In genomic region chr1:51661081-51661518, GRCh38 we compare ENCODE assay signal across 1 cellular context.
TF ChIP-seq lines count a peak whose summit lies in the region.

No MANE protein-coding gene starts in this region.

TF ChIP-seq in HEK293, 187 proteins besides CTCF, POLR2A, EP300 and RAD21 (continued from another document and continues in another):
- TF ChIP-seq INSM2 (tag by site-specific recombination; IDR thresholded peaks at IDR 0.05) (0 out of 2 replicates have a peak, but pooled peaks have one; percentile 54), ZNF132 (tag by site-specific recombination; IDR thresholded peaks at IDR 0.05; ENCODE audit: borderline replicate concordance) (no peak), GLIS2 (tag by site-specific recombination; IDR thresholded peaks at IDR 0.05) (no peak), ZBTB20 (tag by site-specific recombination; IDR thresholded peaks at IDR 0.05) (no peak), SETDB1 (IDR thresholded peaks at IDR 0.05; ENCODE audit: insufficient read length, low read length) (no peak), ZNF184 (tag by site-specific recombination; IDR thresholded peaks at IDR 0.05) (0 out of 2 replicates have a peak, but pooled peaks have one; percentile 10), KLF10 (tag by site-specific recombination; IDR thresholded peaks at IDR 0.05) (no peak), IKZF3 (tag by site-specific recombination; IDR thresholded peaks at IDR 0.05) (peak; percentile 66; the same call in 1 of the 2 replicates), ZNF488 (tag by site-specific recombination; IDR thresholded peaks at IDR 0.05) (no peak), MEIS1 (CRISPR knock-in tag; IDR thresholded peaks at IDR 0.05; ENCODE audit: borderline replicate concordance) (no peak), PRDM6 (tag by site-specific recombination; IDR thresholded peaks at IDR 0.05) (peak; percentile 63), ZNF24 (tag by site-specific recombination; IDR thresholded peaks at IDR 0.05) (no peak), PATZ1 (tag by site-specific recombination; IDR thresholded peaks at IDR 0.05) (no peak), PRDM1 (tag by site-specific recombination; IDR thresholded peaks at IDR 0.05) (peak; percentile 81), ZNF660 (tag by site-specific recombination; IDR thresholded peaks at IDR 0.05) (peak; percentile 35; the same call in 1 of the 2 replicates), ZNF292 (tag by site-specific recombination; IDR thresholded peaks at IDR 0.05; ENCODE audit: borderline replicate concordance, low read depth) (no peak), OSR2 (tag by site-specific recombination; IDR thresholded peaks at IDR 0.05) (peak; percentile 40; the same call in 1 of the 2 replicates), SP3 (tag by site-specific recombination; IDR thresholded peaks at IDR 0.05) (0 out of 2 replicates have a peak, but pooled peaks have one; percentile 14), ZNF23 (tag by site-specific recombination; IDR thresholded peaks at IDR 0.05; ENCODE audit: borderline replicate concordance) (no peak), ZNF658 (tag by site-specific recombination; IDR thresholded peaks at IDR 0.05) (no peak), REPIN1 (tag by site-specific recombination; IDR thresholded peaks at IDR 0.05; ENCODE audit: low read depth) (no peak), ZNF362 (tag by site-specific recombination; IDR thresholded peaks at IDR 0.05) (peak; percentile 89; the same call in 1 of the 2 replicates), ZNF169 (tag by site-specific recombination; IDR thresholded peaks at IDR 0.05) (no peak), ZNF146 (tag by site-specific recombination; IDR thresholded peaks at IDR 0.05) (no peak), ZNF692 (tag by site-specific recombination; IDR thresholded peaks at IDR 0.05) (0 out of 2 replicates have a peak, but pooled peaks have one; percentile 31), HIC1 (tag by site-specific recombination; IDR thresholded peaks at IDR 0.05) (peak; percentile 16; the same call in 1 of the 2 replicates), TSHZ1 (tag by site-specific recombination; IDR thresholded peaks at IDR 0.05; ENCODE audit: borderline replicate concordance) (no peak), ZBTB6 (tag by site-specific recombination; IDR thresholded peaks at IDR 0.05) (no peak), ZNF654 (tag by site-specific recombination; IDR thresholded peaks at IDR 0.05; ENCODE audit: low read depth) (no peak), ZNF341 (tag by site-specific recombination; IDR thresholded peaks at IDR 0.05; ENCODE audit: low read depth) (no peak), ZNF223 (tag by site-specific recombination; IDR thresholded peaks at IDR 0.05) (no peak), ZXDB (tag by site-specific recombination; IDR thresholded peaks at IDR 0.05) (0 out of 2 replicates have a peak, but pooled peaks have one; percentile 29), PRDM2 (tag by site-specific recombination; IDR thresholded peaks at IDR 0.05; ENCODE audit: borderline replicate concordance) (no peak), ZNF211 (tag by site-specific recombination; IDR thresholded peaks at IDR 0.05; ENCODE audit: low read depth) (no peak)
